Comparison of ENCODE assay signal across 7 cellular contexts in the genomic region with DNA sequence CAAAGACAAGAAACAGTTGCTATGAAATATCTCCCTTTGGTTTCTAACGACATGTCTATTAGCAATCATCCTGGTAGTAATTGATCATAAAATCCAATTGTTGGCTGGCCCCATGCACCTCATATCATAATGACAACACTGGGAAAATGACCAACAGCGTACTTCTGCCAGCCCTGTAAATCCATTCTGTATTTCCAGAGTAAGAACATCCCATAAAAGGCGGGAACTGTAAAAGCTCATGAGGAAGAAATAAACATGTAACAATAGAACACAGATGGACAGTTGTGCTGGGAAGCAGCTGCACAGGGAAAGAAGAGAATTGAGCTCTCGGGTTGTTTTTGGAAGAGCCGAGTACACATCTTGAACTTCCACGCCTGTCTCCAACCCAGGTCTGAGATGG.
"Had no signal": no experiment of that assay in that cellular context is flagged by ENCODE, and none has a peak within 500 bp of the region (broad histone marks: within the 10 kb centered on the region; RNA-seq: fewer than 3 reads in every experiment).

No MANE protein-coding gene starts in this region.

- H3K27ac ChIP-seq: GM23248 had no signal

- H3K4me1 ChIP-seq: HAP-1 had no signal

- H3K4me3 ChIP-seq: GM23248, HAP-1, K562 had no signal

- H3K27ac Mint-ChIP-seq: HFFc6 had no signal

- H3K36me3 ChIP-seq: HAP-1 had no signal

- H3K4me3 Mint-ChIP-seq: HFFc6 had no signal

- DNase-seq: GM23248, GOT3, H7, HFFc6, IMR-90 had no signal

- H3K9me3 ChIP-seq: HAP-1 had no signal
